In the genomic region with DNA sequence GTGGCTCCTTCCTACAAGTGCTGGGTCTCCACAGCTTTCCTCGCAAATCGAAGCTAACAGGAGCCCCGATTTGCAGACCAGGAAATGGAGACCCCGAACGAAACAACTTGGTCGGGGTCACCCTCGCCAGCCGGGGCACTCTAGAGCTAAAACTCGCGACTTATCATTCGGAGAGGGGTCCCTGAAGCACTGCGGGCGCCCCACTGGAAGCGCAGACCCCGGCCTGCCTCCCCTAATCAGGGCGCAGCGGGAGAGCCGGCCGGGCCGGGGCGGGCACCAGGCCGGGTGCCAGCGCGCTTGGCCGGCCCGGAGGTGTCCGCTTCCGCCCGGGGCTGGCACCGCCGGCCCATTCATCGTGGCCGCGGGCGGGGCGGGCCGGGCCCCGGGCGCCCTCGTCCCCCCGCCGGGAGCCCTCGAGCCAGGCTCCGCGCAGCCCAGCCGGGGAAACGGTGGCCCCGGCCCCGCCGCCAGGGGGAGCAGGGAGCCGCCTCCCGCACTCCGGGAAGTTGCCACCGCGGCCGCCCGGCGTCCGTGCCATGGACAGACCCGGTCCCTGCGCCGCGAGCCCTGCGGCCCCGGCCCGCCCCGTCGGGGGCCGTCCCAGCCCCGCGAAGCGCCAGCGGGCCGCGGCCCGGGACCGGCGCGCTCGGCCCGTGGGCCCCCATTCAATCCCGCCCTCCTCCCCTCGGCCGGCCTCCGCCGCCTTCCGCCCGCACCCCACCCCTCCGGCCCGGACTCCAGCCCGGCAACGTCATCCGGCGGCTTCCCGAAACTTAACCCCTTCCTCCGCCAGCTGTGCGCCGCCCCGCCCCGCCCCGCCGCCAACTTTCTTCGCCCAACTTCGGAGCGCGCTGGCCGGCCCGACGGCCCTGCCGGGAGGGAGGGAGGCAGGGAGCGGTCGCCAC, we compare ENCODE assay signal across 1 cellular context.
A peak's percentile ranks its signal among the peaks of the same experiment; 100 is the strongest.
TF ChIP-seq lines count a peak whose summit lies in the region.

No MANE protein-coding gene starts in this region.

TF ChIP-seq in H1, 55 proteins besides CTCF, POLR2A, EP300 and RAD21:
- peak; percentile 29 to 34; a peak in 1 of 4 replicates for TF ChIP-seq HDAC2 (IDR thresholded peaks at IDR 0.05; ENCODE audit: borderline replicate concordance in 1 of 2, low read depth in 2 of 2, low read length in 2 of 2)
- TF ChIP-seq, protein P1, sequence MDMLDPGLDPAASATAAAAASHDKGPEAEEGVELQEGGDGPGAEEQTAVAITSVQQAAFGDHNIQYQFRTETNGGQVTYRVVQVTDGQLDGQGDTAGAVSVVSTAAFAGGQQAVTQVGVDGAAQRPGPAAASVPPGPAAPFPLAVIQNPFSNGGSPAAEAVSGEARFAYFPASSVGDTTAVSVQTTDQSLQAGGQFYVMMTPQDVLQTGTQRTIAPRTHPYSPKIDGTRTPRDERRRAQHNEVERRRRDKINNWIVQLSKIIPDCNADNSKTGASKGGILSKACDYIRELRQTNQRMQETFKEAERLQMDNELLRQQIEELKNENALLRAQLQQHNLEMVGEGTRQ (IDR thresholded peaks at IDR 0.05; ENCODE audit: low read length) = no peak
- TF ChIP-seq SIN3A (conservative IDR thresholded peaks at IDR 0.05 in 1 of 2, IDR thresholded peaks at IDR 0.05 in 1 of 2; ENCODE audit: low read depth in 1 of 2, low read length in 2 of 2) = 0 out of 4 replicates have a peak, but pooled peaks of 1 of the 2 experiments have one; percentile 20
- no peak for TF ChIP-seq SUZ12 (IDR thresholded peaks at IDR 0.05; ENCODE audit: low read length)
- TF ChIP-seq CREB1 (IDR thresholded peaks at IDR 0.05) = peak; percentile 59; the same call in 1 of the 2 replicates
